31 cellular contexts compared by ENCODE assay signal in the genomic region with DNA sequence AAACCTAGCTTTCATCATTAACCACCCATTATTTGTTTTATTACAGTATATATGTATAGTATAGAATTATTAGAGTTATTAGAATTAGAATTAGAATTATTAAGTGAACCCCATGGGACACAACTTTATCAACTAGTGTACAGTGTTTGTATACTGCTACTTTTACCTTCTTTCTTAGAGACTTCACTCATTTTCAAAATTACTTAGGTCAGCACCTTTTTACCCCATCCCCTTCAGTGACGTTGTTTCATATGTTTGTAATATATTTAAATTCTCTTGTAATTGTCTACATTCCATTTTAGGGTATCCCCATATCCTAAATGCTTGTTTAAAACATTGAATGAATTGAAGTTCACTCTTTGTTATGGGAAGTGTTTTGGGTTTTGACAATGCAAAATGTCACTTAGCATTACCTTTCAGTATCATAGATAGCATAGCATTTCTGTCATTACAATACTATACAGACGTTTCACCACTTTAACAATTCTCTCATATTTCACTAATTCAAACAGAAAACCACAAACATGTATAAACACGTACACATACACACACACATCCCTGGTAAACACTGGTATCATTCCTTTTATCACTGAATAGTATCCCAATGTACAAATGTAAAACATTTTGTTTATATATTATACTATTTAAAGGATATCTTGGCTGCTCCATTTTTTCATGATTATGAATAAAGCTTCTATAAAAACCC.
"Had no signal": no experiment of that assay in that cellular context is flagged by ENCODE, and none has a peak within 500 bp of the region (broad histone marks: within the 10 kb centered on the region; RNA-seq: fewer than 3 reads in every experiment).

No MANE protein-coding gene starts in this region.

- H3K9me3 Mint-ChIP-seq: neural progenitor cell, type B pancreatic cell had no signal

- H3K36me3 ChIP-seq: neural progenitor cell, ovary, spleen, suprapubic skin, tibial artery, transverse colon, upper lobe of right lung, uterus had no signal

- H2AFZ ChIP-seq: neural progenitor cell, parathyroid adenoma had no signal

- H3K4me2 ChIP-seq: neural progenitor cell, smooth muscle cell had no signal

- H3K27ac Mint-ChIP-seq: natural killer cell; nephron; neural progenitor cell; progenitor cell of endocrine pancreas; stimulated activated memory B cell treated with anti-CD40 and anti-IgM and Interleukin-4, amounts not matched to agents 10 μg/mL and 1 μg/mL and 100 μg/mL, for 72 hours; stimulated activated naive CD8-positive, alpha-beta T cell treated with anti-CD3 and anti-CD28 coated beads, Interleukin-15, amount 100 ng/mL, for 72 hours; type B pancreatic cell had no signal

- H3K9me3 ChIP-seq: ovary, psoas muscle, suprapubic skin, testis, tibial artery, transverse colon, upper lobe of right lung, uterus had no signal

- ATAC-seq: natural killer cell; psoas muscle; right cardiac atrium; sciatic nerve; stimulated activated memory B cell treated with anti-CD40 and anti-IgM and Interleukin-4, amounts not matched to agents 10 μg/mL and 1 μg/mL and 100 μg/mL, for 72 hours; stimulated activated naive CD8-positive, alpha-beta T cell treated with anti-CD3 and anti-CD28 coated beads, Interleukin-15, amount 100 ng/mL, for 72 hours; stimulated activated naive CD8-positive, alpha-beta T cell treated with anti-CD3 and anti-CD28 coated beads, Interleukin-15, Interleukin-2, amounts not matched to agents 100 U/mL and 50 U/mL, for 24 hours; upper lobe of right lung had no signal

- H3K36me3 Mint-ChIP-seq: natural killer cell; neural progenitor cell; stimulated activated memory B cell treated with anti-CD40 and anti-IgM and Interleukin-4, amounts not matched to agents 10 μg/mL and 1 μg/mL and 100 μg/mL, for 72 hours; type B pancreatic cell had no signal

- H3K27me3 Mint-ChIP-seq: progenitor cell of endocrine pancreas; stimulated activated memory B cell treated with anti-CD40 and anti-IgM and Interleukin-4, amounts not matched to agents 10 μg/mL and 1 μg/mL and 100 μg/mL, for 72 hours; stimulated activated naive CD8-positive, alpha-beta T cell treated with anti-CD3 and anti-CD28 coated beads, Interleukin-15, amount 100 ng/mL, for 72 hours; type B pancreatic cell had no signal

- H3K27ac ChIP-seq: neural progenitor cell, ovary, parathyroid adenoma, psoas muscle, skin epidermis, spleen, suprapubic skin, testis, tibial artery, transverse colon, upper lobe of right lung, uterus had no signal

- H3K4me3 ChIP-seq: neural progenitor cell, ovary, psoas muscle, skin epidermis, smooth muscle cell, spleen, suprapubic skin, testis, tibial artery, transverse colon, upper lobe of right lung, uterus had no signal

- DNase-seq: natural killer cell; occipital lobe; ovary; posterior cingulate gyrus; psoas muscle; right cardiac atrium; spleen; stimulated activated CD4-positive, alpha-beta T cell treated with anti-CD3 and anti-CD28 coated beads, Interleukin-12 subunit alpha, Interleukin-12 subunit beta, amount 100 ng/mL, for 4 hours; stimulated activated CD4-positive, alpha-beta T cell treated with anti-CD3 and anti-CD28 coated beads, Interleukin-1b, Interleukin-23, amount 100 ng/mL, for 48 hours; stimulated activated CD4-positive, alpha-beta T cell treated with anti-CD3 and anti-CD28 coated beads, Interleukin-4, amount 100 ng/mL, for 1 hour; stimulated activated CD4-positive, alpha-beta T cell treated with anti-CD3 and anti-CD28 coated beads, Interleukin-4, amount 100 ng/mL, for 4 hours; stimulated activated CD8-positive, alpha-beta memory T cell treated with anti-CD3 and anti-CD28 coated beads, Interleukin-4, amount 100 ng/mL, for 48 hours; stimulated activated naive CD4-positive, alpha-beta T cell; stimulated activated naive CD8-positive, alpha-beta T cell treated with anti-CD3 and anti-CD28 coated beads, Interleukin-15, amount 100 ng/mL, for 72 hours; stimulated activated naive CD8-positive, alpha-beta T cell treated with anti-CD3 and anti-CD28 coated beads, Interleukin-15, Interleukin-2, amounts not matched to agents 100 U/mL and 50 U/mL, for 24 hours; substantia nigra; testis; tibial artery; transverse colon; upper lobe of right lung; uterus had no signal

- H3K4me1 ChIP-seq: neural progenitor cell, parathyroid adenoma, psoas muscle, spleen, suprapubic skin, testis, tibial artery, transverse colon, upper lobe of right lung, uterus had no signal

- H3K4me1 Mint-ChIP-seq: natural killer cell; neural progenitor cell; stimulated activated memory B cell treated with anti-CD40 and anti-IgM and Interleukin-4, amounts not matched to agents 10 μg/mL and 1 μg/mL and 100 μg/mL, for 72 hours; stimulated activated naive CD8-positive, alpha-beta T cell treated with anti-CD3 and anti-CD28 coated beads, Interleukin-15, amount 100 ng/mL, for 72 hours had no signal

- H3K9ac ChIP-seq: neural progenitor cell, parathyroid adenoma had no signal

- H3K27me3 ChIP-seq: neural progenitor cell, ovary, spleen, suprapubic skin, testis, tibial artery, transverse colon, upper lobe of right lung, uterus had no signal

- H3K4me3 Mint-ChIP-seq: natural killer cell; nephron; neural progenitor cell; stimulated activated memory B cell treated with anti-CD40 and anti-IgM and Interleukin-4, amounts not matched to agents 10 μg/mL and 1 μg/mL and 100 μg/mL, for 72 hours; stimulated activated naive CD8-positive, alpha-beta T cell treated with anti-CD3 and anti-CD28 coated beads, Interleukin-15, amount 100 ng/mL, for 72 hours; type B pancreatic cell had no signal
